Comparison of ENCODE assay signal across 21 cellular contexts in genomic region chr4:153218961-153219360, GRCh38. TPM values are rescaled to one million over a fixed set of nuclear protein-coding genes. Genes with fewer than 3 reads are reported as not detected.
DNase-seq lines count a peak whose midpoint lies in the region; ATAC-seq and TF ChIP-seq lines count a peak whose summit lies in the region.
"Had no signal": no experiment of that assay in that cellular context is flagged by ENCODE, and none has a peak within 500 bp of the region (broad histone marks: within the 10 kb centered on the region; RNA-seq: fewer than 3 reads in every experiment).

No MANE protein-coding gene starts in this region.

- H3K27me3 ChIP-seq in Peyer's patch (no peaks in the 10 kb centered on the region), transverse colon (no peaks in the 10 kb centered on the region), WERI-Rb-1 (ENCODE audit: insufficient read depth, low read depth, severe bottlenecking) (no peaks in the 10 kb centered on the region)

- TF ChIP-seq EP300 in transverse colon (IDR thresholded peaks at IDR 0.05; ENCODE audit: low read depth): peak; percentile 76

- H3K4me3 ChIP-seq in Peyer's patch: no peak overlapping the region
- no peak overlapping the region for H3K4me3 ChIP-seq in transverse colon
- no peak overlapping the region for H3K4me3 ChIP-seq in WERI-Rb-1 (ENCODE audit: low read depth, low read length)
- H3K4me3 ChIP-seq: BLaER1, GM12878 had no signal

- intact Hi-C loops in left colon (cut with DNase I, micrococcal nuclease): no loop called here
- intact Hi-C loops in transverse colon (cut with DNase I; ENCODE audit: low total_unique reads): no loop called here

- no peak for TF ChIP-seq POLR2A in Peyer's patch (IDR thresholded peaks at IDR 0.05)
- TF ChIP-seq POLR2A in transverse colon (IDR thresholded peaks at IDR 0.05): no peak

- TF ChIP-seq CTCF in Peyer's patch (IDR thresholded peaks at IDR 0.05): no peak
- TF ChIP-seq CTCF in transverse colon (IDR thresholded peaks at IDR 0.05): no peak
- no peak for TF ChIP-seq CTCF in WERI-Rb-1 (IDR thresholded peaks at IDR 0.05; ENCODE audit: low read depth, low read length)

- peak; percentile 32 for DNase-seq in HuH-7 (ENCODE audit: low spot score)
- no peak for DNase-seq in Peyer's patch
- peak; percentile 45 to 66 for DNase-seq in left colon
- peak; percentile 62 for DNase-seq in transverse colon
- DNase-seq in WERI-Rb-1: no peak
- DNase-seq in NCI-H524 (lab: John Stamatoyannopoulos, UW): no peak
- DNase-seq in anterior cingulate cortex (lab: John Stamatoyannopoulos, UW): no peak
- DNase-seq: HCEC 1CT, Karpas-422, MV-4-11, NCI-H1436 treated with DMSO at 0.1 percent for 48 hours, NCI-H2107, NCI-H226, Right ventricle myocardium superior, SK-N-SH, T-helper 1 cell had no signal

- H3K9me3 ChIP-seq in Peyer's patch (no peaks in the 10 kb centered on the region), transverse colon (no peaks in the 10 kb centered on the region), WERI-Rb-1 (ENCODE audit: severe bottlenecking) (no peaks in the 10 kb centered on the region)
- H3K9me3 ChIP-seq: SK-N-SH had no signal

- in situ Hi-C loops in transverse colon (cut with MboI; ENCODE audit: low pct_ligation_motif_present in 1 of 4, low pct_unique_long_range_greater_than_20kb in 1 of 4, low sequenced_read_pairs in 3 of 4): no loop called here

- H3K36me3 ChIP-seq in Peyer's patch: no peaks in the 10 kb centered on the region
- H3K36me3 ChIP-seq in transverse colon: no peaks in the 10 kb centered on the region
- no peaks in the 10 kb centered on the region for H3K36me3 ChIP-seq in WERI-Rb-1
- H3K36me3 ChIP-seq: BLaER1 had no signal

- WGBS in transverse colon (ENCODE audit: low coverage in 1 of 2), 2 donors: 43 to 61% methylated on average over 3 of the region's 3 CpGs

- H3K4me1 ChIP-seq in Peyer's patch (peaks cover 0 to 17% (median 0%) of the 10 kb centered on the region in 4 donors), transverse colon (peaks cover 6 to 59% (median 36%) of the 10 kb centered on the region in 4 donors)

- ATAC-seq in left colon: peak; percentile 82
- ATAC-seq in activated CD4-positive, CD25-positive, alpha-beta regulatory T cell treated with anti-CD3 and anti-CD28 coated beads, Interleukin-2, amount 50 U/mL, for 24 hours: no peak
- ATAC-seq: GM12878, Panc1 had no signal

- H3K27ac ChIP-seq in Peyer's patch (peak overlapping the region in 3 of 4 donors; percentile 54 to 74 (median 74)), transverse colon (peak overlapping the region; percentile 91 to 92 (median 92)), WERI-Rb-1 (no peak overlapping the region)
- H3K27ac ChIP-seq: BLaER1, HL-60 had no signal

RNA-seq across cellular contexts. Expression of gene TRIM2, which starts 14.7 kb away (rescaled TPM):
- total RNA-seq in Peyer's patch (100 to 1,000 TPM in 3 of 4 donors, 10 to 100 TPM in 1; 58.6 to 158 (median 144) TPM), left colon (100 to 1,000 TPM; 123 to 145 TPM), transverse colon (100 to 1,000 TPM in 2 of 4 donors, 10 to 100 TPM in 2; 71.8 to 124 (median 95.3) TPM)

Comparison
In these comparisons a context has a peak if more than half of its experiments do, and no peak if none do; other contexts are left out.
1. DNase-seq: peak in HuH-7 (single experiment), left colon (2 of 2) and transverse colon (single experiment); none in Peyer's patch (0 of 3), WERI-Rb-1 (single experiment), NCI-H524 (0 of 2) and anterior cingulate cortex (0 of 58).